ENCODE assay signal across 18 cellular contexts in genomic region chr22:49350441-49351121, GRCh38.
DNase-seq lines count a peak whose midpoint lies in the region; ATAC-seq and TF ChIP-seq lines count a peak whose summit lies in the region.
"Had no signal": no experiment of that assay in that cellular context is flagged by ENCODE, and none has a peak within 500 bp of the region (broad histone marks: within the 10 kb centered on the region; RNA-seq: fewer than 3 reads in every experiment).

No MANE protein-coding gene starts in this region.

- intact Hi-C loops in spleen (cut with DNase I; ENCODE audit: low total_unique reads): no loop called here

- no peak for TF ChIP-seq CTCF in choroid plexus epithelial cell (conservative IDR thresholded peaks at IDR 0.05; ENCODE audit: low read depth, low read length)
- TF ChIP-seq CTCF in spleen (IDR thresholded peaks at IDR 0.05 in 8 of 11, conservative IDR thresholded peaks at IDR 0.05 in 3 of 11): no peak

- DNase-seq in NCI-H524 (lab: John Stamatoyannopoulos, UW) (peak; percentile 53 to 85), NCI-H524 treated with DMSO at 0.1 percent for 48 hours (lab: John Stamatoyannopoulos, UW) (no peak), NCI-H69 (lab: John Stamatoyannopoulos, UW) (peak; percentile 78), choroid plexus epithelial cell (ENCODE audit: low read depth) (peak; percentile 9), spleen (peak; percentile 54), activated gamma-delta T cell (lab: John Stamatoyannopoulos, UW) (no peak), NCI-H1105 treated with DMSO at 0.1 percent for 48 hours (lab: John Stamatoyannopoulos, UW) (no peak)
- DNase-seq: ACHN; activated CD4-positive, alpha-beta T cell treated with anti-CD3 and anti-CD28 coated beads for 1 hour; amniotic stem cell; CD4-positive, alpha-beta memory T cell; EL; hippocampal formation; NCI-H2107; SIG-M5; T-helper 17 cell had no signal

- H3K9me3 ChIP-seq in spleen: no peaks in the 10 kb centered on the region
- H3K9me3 ChIP-seq: uterus had no signal

- H3K4me3 ChIP-seq in choroid plexus epithelial cell (ENCODE audit: low read depth, low read length) (no peak overlapping the region), spleen (no peak overlapping the region)
- H3K4me3 ChIP-seq: uterus had no signal

- ATAC-seq in GM19452 (IDR thresholded peaks at IDR 0.05; ENCODE audit: unreplicated experiment): no peak
- ATAC-seq: T-helper 17 cell had no signal

- H3K27ac ChIP-seq in spleen: no peak overlapping the region
- H3K27ac ChIP-seq: uterus had no signal

- H3K36me3 ChIP-seq in spleen: no peaks in the 10 kb centered on the region
- H3K36me3 ChIP-seq: uterus had no signal

- TF ChIP-seq POLR2A in spleen (IDR thresholded peaks at IDR 0.05): no peak

- peaks cover 0 to 44% (median 13%) of the 10 kb centered on the region in 6 donors for H3K4me1 ChIP-seq in spleen
- H3K4me1 ChIP-seq: uterus had no signal

- WGBS in spleen, 5 donors: 46 to 73% (median 62%) methylated on average over 10 to 18 of the region's 18 CpGs

- peaks cover 0 to 74% (median 0%) of the 10 kb centered on the region in 7 donors for H3K27me3 ChIP-seq in spleen (replicated peaks in 1 of 7)
- H3K27me3 ChIP-seq: uterus had no signal

Comparison
In these comparisons a context has a peak if more than half of its experiments do, and no peak if none do; other contexts are left out.
1. DNase-seq: peak in NCI-H524 (2 of 2), NCI-H69 (single experiment), choroid plexus epithelial cell (single experiment) and spleen (single experiment); none in NCI-H524 treated with DMSO at 0.1 percent for 48 hours (single experiment), activated gamma-delta T cell (single experiment) and NCI-H1105 treated with DMSO at 0.1 percent for 48 hours (single experiment).